In the genomic region with DNA sequence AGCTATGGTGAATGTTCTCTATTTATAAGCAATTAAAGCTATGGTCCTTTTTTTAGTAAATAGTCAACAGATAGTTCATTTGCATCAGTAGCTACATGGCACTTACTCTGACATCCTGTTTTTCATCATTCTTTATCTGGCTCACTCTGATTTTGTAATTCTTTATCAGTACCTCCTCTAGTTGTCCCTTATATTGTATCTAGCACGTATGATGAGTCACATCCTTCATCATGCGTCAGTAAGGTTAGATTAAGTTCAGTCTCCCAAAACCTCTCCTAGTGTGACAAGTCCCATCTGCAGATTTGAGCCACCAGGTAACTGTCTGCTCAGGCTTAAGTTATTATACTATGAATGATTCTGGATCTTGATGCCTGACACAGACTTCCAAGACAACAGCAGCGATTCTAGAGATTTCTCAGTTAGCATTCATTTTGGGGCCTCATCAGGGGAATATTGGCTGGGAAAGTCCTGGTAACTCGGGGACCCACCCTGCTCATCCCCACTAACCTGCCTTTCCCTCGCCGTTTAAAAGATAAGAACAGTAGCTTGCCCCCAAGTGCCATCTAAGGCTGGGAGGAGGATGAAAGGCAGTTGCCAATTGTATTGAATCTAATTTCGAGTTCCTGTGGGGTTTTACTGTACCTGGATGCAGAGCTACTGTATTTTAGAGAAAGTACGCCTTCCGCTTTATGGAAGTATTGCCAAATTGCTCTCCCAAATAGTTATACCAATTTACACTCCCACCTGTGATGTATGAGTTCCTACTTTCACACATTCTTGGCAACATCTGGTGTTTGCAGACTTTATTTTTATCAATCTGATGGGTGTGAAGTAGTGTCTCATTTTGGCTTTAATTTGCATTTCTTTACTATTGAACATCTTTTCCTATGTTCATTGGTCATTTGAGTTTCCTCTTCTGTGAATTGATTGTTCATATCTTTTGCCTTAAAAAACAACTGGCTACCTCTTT, we compare ENCODE assay signal across 11 cellular contexts. TPM values are rescaled to one million over a fixed set of nuclear protein-coding genes. Genes with fewer than 3 reads are reported as not detected.
DNase-seq lines count a peak whose midpoint lies in the region; ATAC-seq and TF ChIP-seq lines count a peak whose summit lies in the region.
"Had no signal": no experiment of that assay in that cellular context is flagged by ENCODE, and none has a peak within 500 bp of the region (broad histone marks: within the 10 kb centered on the region; RNA-seq: fewer than 3 reads in every experiment).

No MANE protein-coding gene starts in this region.

- peaks cover 54% of the 10 kb centered on the region for H3K4me1 Mint-ChIP-seq in glutamatergic neuron (ENCODE audit: low read depth, unreplicated experiment)
- H3K4me1 Mint-ChIP-seq in H9: peaks cover 12% of the 10 kb centered on the region in 2 experiments

- no peak overlapping the region for H2BK12ac ChIP-seq in H9 (ENCODE audit: insufficient read length, low read depth, low read length)

- H3K27me3 Mint-ChIP-seq in glutamatergic neuron (ENCODE audit: unreplicated experiment) (peaks cover 4% of the 10 kb centered on the region), H9 (ENCODE audit: low read depth) (no peaks in the 10 kb centered on the region)

- H3K79me2 ChIP-seq in H9 (ENCODE audit: insufficient read depth, low read length): no peaks in the 10 kb centered on the region

- ATAC-seq in GM21390 (IDR thresholded peaks at IDR 0.05; ENCODE audit: unreplicated experiment) (peak; percentile 39), RWPE2 (ENCODE audit: low read depth) (peak; percentile 77)
- ATAC-seq: effector memory CD8-positive, alpha-beta T cell had no signal

- no peak overlapping the region for H2AFZ ChIP-seq in H9 (ENCODE audit: low read length)

- no peak overlapping the region for H3K23ac ChIP-seq in H9 (ENCODE audit: insufficient read length, low read depth, low read length)

- TF ChIP-seq CTCF in AG09309 (IDR thresholded peaks at IDR 0.05; ENCODE audit: control insufficient read depth, insufficient read depth, low read depth, low read length, missing control alignments) (no peak), RWPE2 (IDR thresholded peaks at IDR 0.05; ENCODE audit: poor library complexity, severe bottlenecking) (no peak), glutamatergic neuron (IDR thresholded peaks at IDR 0.05; ENCODE audit: partially characterized antibody, unreplicated experiment) (no peak), H9 (conservative IDR thresholded peaks at IDR 0.05) (no peak)

- no peaks in the 10 kb centered on the region for H3K23me2 ChIP-seq in H9 (ENCODE audit: insufficient read length, low read depth, low read length, poor library complexity, severe bottlenecking)

- H3K4me3 ChIP-seq in AG09309 (ENCODE audit: control insufficient read depth, low read depth, low read length) (no peak overlapping the region), RWPE2 (ENCODE audit: severe bottlenecking) (no peak overlapping the region)

- H3K27ac Mint-ChIP-seq in glutamatergic neuron (ENCODE audit: unreplicated experiment) (peak overlapping the region; percentile 5), H9 (no peak overlapping the region)
- H3K27ac Mint-ChIP-seq: effector memory CD8-positive, alpha-beta T cell had no signal

- H3K4me1 ChIP-seq in RWPE2 (ENCODE audit: insufficient read depth, poor library complexity, severe bottlenecking) (peaks cover 18% of the 10 kb centered on the region), H9 (ENCODE audit: insufficient read depth, low read length) (peaks cover 7% of the 10 kb centered on the region)

- H3K9me3 ChIP-seq in RWPE2 (ENCODE audit: severe bottlenecking) (no peaks in the 10 kb centered on the region), H9 (ENCODE audit: control insufficient read depth, low read depth, low read length) (no peaks in the 10 kb centered on the region)

- H3K27ac ChIP-seq in RWPE2 (ENCODE audit: poor library complexity, severe bottlenecking) (peak overlapping the region; percentile 32), H9 (ENCODE audit: insufficient read length, low read depth, low read length) (no peak overlapping the region)

- H3K36me3 Mint-ChIP-seq in glutamatergic neuron (ENCODE audit: unreplicated experiment) (no peaks in the 10 kb centered on the region), H9 (ENCODE audit: insufficient read depth in 1 of 3, low read depth in 3 of 3) (peaks cover 0 to 7% (median 3%) of the 10 kb centered on the region in 3 experiments; a peak in 3 of 7 replicates)

- H3K4ac ChIP-seq in H9 (ENCODE audit: low read depth, low read length): no peak overlapping the region

- H2AK5ac ChIP-seq in H9 (ENCODE audit: insufficient read length, low read length): no peak overlapping the region

- H4K5ac ChIP-seq in H9 (ENCODE audit: insufficient read length, low read depth, low read length): no peak overlapping the region

- no CpG with 5 or more reads among the region's 9 CpGs for WGBS in H9 (ENCODE audit: extremely low coverage, insufficient read length, low lambda C conversion rate)

- no peak overlapping the region for H3K4me2 ChIP-seq in H9 (ENCODE audit: insufficient read depth, insufficient read length, low read length)

- H3K27me3 ChIP-seq in RWPE2 (ENCODE audit: insufficient read depth, poor library complexity, severe bottlenecking) (no peaks in the 10 kb centered on the region), H9 (ENCODE audit: insufficient read depth, low read length) (no peaks in the 10 kb centered on the region)

- no peak overlapping the region for H4K91ac ChIP-seq in H9 (ENCODE audit: insufficient read length, low read depth, low read length)

- H3K56ac ChIP-seq in H9 (ENCODE audit: insufficient read length, low read depth, low read length): no peak overlapping the region

- H3K9me3 Mint-ChIP-seq in glutamatergic neuron (ENCODE audit: unreplicated experiment): no peaks in the 10 kb centered on the region
- no peaks in the 10 kb centered on the region for H3K9me3 Mint-ChIP-seq in H9
- H3K9me3 Mint-ChIP-seq: effector memory CD8-positive, alpha-beta T cell had no signal

- no peaks in the 10 kb centered on the region for H3K79me1 ChIP-seq in H9 (ENCODE audit: insufficient read depth, low read depth, low read length, poor library complexity, severe bottlenecking)

- no peak overlapping the region for H2BK120ac ChIP-seq in H9 (ENCODE audit: low read depth, low read length, poor library complexity, severe bottlenecking)

- no peak overlapping the region for H3K14ac ChIP-seq in H9 (ENCODE audit: insufficient read depth, low read length)

- DNase-seq in AG09309 (ENCODE audit: low read depth) (peak; percentile 68), RWPE2 (ENCODE audit: low spot score) (no peak), glutamatergic neuron (no peak), T1000 (lab: John Stamatoyannopoulos, UW) (no peak), activated gamma-delta T cell (lab: John Stamatoyannopoulos, UW) (no peak), H9 (no peak), SK-N-DZ (ENCODE audit: low spot score) (no peak)
- DNase-seq: activated CD4-positive, alpha-beta T cell treated with anti-CD3 and anti-CD28 coated beads, Interleukin-2, amount 50 U/mL, for 4 hours; effector memory CD8-positive, alpha-beta T cell had no signal

- H2BK20ac ChIP-seq in H9 (ENCODE audit: low read depth, low read length, poor library complexity, severe bottlenecking): no peak overlapping the region

- no peak overlapping the region for H2BK15ac ChIP-seq in H9 (ENCODE audit: low read depth, low read length)

- peak overlapping the region; percentile 58 for H3K4me3 Mint-ChIP-seq in glutamatergic neuron (ENCODE audit: unreplicated experiment)
- H3K4me3 Mint-ChIP-seq in H9: no peak overlapping the region
- H3K4me3 Mint-ChIP-seq: effector memory CD8-positive, alpha-beta T cell; neural crest cell had no signal

- no peak overlapping the region for H3K9ac ChIP-seq in H9 (ENCODE audit: extremely low read depth, insufficient read length, low read length)

- no peaks in the 10 kb centered on the region for H4K20me1 ChIP-seq in H9 (ENCODE audit: control insufficient read depth, insufficient read depth, insufficient read length)

- H2BK5ac ChIP-seq in H9 (ENCODE audit: insufficient read length, low read length): no peak overlapping the region

- no peak overlapping the region for H3K18ac ChIP-seq in H9 (ENCODE audit: insufficient read length, low read depth, low read length)

- no peak overlapping the region for H3T11ph ChIP-seq in H9 (ENCODE audit: low read length)

- peaks cover 11% of the 10 kb centered on the region for H3K36me3 ChIP-seq in RWPE2 (ENCODE audit: low read depth)

- H4K8ac ChIP-seq in H9 (replicated peaks; ENCODE audit: insufficient read length, low read depth, low read length): no peak overlapping the region

RNA-seq across cellular contexts. Expression of a gene that starts 55.9 kb away (rescaled TPM):
- total RNA-seq in glutamatergic neuron (ENCODE audit: unreplicated experiment): 60.6 TPM
- 4.4 and 4.8 TPM in 2 replicates for total RNA-seq in H9 (2021)
- polyA plus RNA-seq in SK-N-DZ (2014; cell fraction: cytosol; rRNA removed): 1.6 and 1.9 TPM in 2 replicates
- 1.3 and 1.5 TPM in 2 replicates for polyA plus RNA-seq in SK-N-DZ (2014; cell fraction: nucleus; rRNA removed)

Comparison
In these comparisons a context has a peak if more than half of its experiments do, and no peak if none do; other contexts are left out.
1. RNA of a gene that starts 55.9 kb away (total RNA-seq): 60.6 TPM in glutamatergic neuron (single experiment); 4.4 to 4.8 TPM in H9; every median in the first group is over 10 times any median in the second.